1 cellular context compared by ENCODE assay signal in genomic region chr19:10353793-10354391, GRCh38.
TF ChIP-seq lines count a peak whose summit lies in the region.

No MANE protein-coding gene starts in this region.

TF ChIP-seq in GM23338, 12 proteins besides CTCF, POLR2A, EP300 and RAD21 (continued from another document):
- no peak for TF ChIP-seq ZNF462 (CRISPR knock-in tag; IDR thresholded peaks at IDR 0.05)
